8 cellular contexts compared by ENCODE assay signal in genomic region chr4:75724867-75725724, GRCh38. TPM values are rescaled to one million over a fixed set of nuclear protein-coding genes. Genes with fewer than 3 reads are reported as not detected.
DNase-seq lines count a peak whose midpoint lies in the region; ATAC-seq and TF ChIP-seq lines count a peak whose summit lies in the region.

No MANE protein-coding gene starts in this region.

- H3K27ac ChIP-seq in ascending aorta (peak overlapping the region; percentile 97), hepatocyte (peak overlapping the region; percentile 98)

- 2% methylated on average over 44 of the region's 50 CpGs for WGBS in hepatocyte (ENCODE audit: low lambda C conversion rate, missing lambda C conversion rate)

- peak overlapping the region; percentile 96 for H3K4me3 ChIP-seq in Jurkat, Clone E6-1 (ENCODE audit: low read length)
- H3K4me3 ChIP-seq in ascending aorta (peak overlapping the region; percentile 78 to 84), hepatocyte (peak overlapping the region; percentile 69)

- peak overlapping the region; percentile 36 for H2AFZ ChIP-seq in hepatocyte

- H3K36me3 ChIP-seq in ascending aorta (no peaks in the 10 kb centered on the region), hepatocyte (replicated peaks; ENCODE audit: insufficient read depth, low read depth) (no peaks in the 10 kb centered on the region)

- DNase-seq in EL = peak; percentile 76
- peak; percentile 3 for DNase-seq in Jurkat, Clone E6-1 (ENCODE audit: low read depth, low spot score)
- peak; percentile 16 for DNase-seq in T follicular helper cell (ENCODE audit: low read depth)
- DNase-seq in ascending aorta (ENCODE audit: low spot score in 2 of 2) = peak; percentile 37 to 87
- peak; percentile 92 for DNase-seq in hepatocyte (ENCODE audit: low spot score)
- peak; percentile 67 for DNase-seq in renal cortical epithelial cell (ENCODE audit: low read depth)
- no peak for DNase-seq in 8988T

- H3K4me1 ChIP-seq in ascending aorta (peaks cover 3 to 30% of the 10 kb centered on the region in 2 donors), hepatocyte (ENCODE audit: insufficient read depth) (peaks cover 26% of the 10 kb centered on the region)

- H4K20me1 ChIP-seq in hepatocyte (ENCODE audit: insufficient read depth, poor library complexity, severe bottlenecking) = peaks cover 3% of the 10 kb centered on the region

- no peak for TF ChIP-seq CTCF in ascending aorta (IDR thresholded peaks at IDR 0.05)
- no peak for TF ChIP-seq CTCF in hepatocyte (IDR thresholded peaks at IDR 0.05; ENCODE audit: poor library complexity)

- intact Hi-C loops in ascending aorta (cut with DNase I) = loop anchor here (1.0 to 10.0 kb wide), 6 partner anchors 52 to 1352 kb away; partner anchors contain the start of genes CCNI, CDKL2, G3BP2 and PARM1

- H3K4me2 ChIP-seq in hepatocyte = peak overlapping the region; percentile 78

- no peaks in the 10 kb centered on the region for H3K27me3 ChIP-seq in ascending aorta
- no peaks in the 10 kb centered on the region for H3K27me3 ChIP-seq in hepatocyte

- H3K9me3 ChIP-seq in ascending aorta = no peaks in the 10 kb centered on the region
- H3K9me3 ChIP-seq in hepatocyte (ENCODE audit: low read depth) = no peaks in the 10 kb centered on the region

- ATAC-seq in GM21737 (IDR thresholded peaks at IDR 0.05; ENCODE audit: unreplicated experiment) = peak; percentile 52

- H3K9me2 ChIP-seq in hepatocyte (replicated peaks; ENCODE audit: insufficient read depth) = no peaks in the 10 kb centered on the region

- H3K79me2 ChIP-seq in hepatocyte = peaks cover 76% of the 10 kb centered on the region

RNA-seq across cellular contexts. Expression of gene USO1, which starts 0.7 kb away (rescaled TPM):
- polyA plus RNA-seq in Jurkat, Clone E6-1 (2012; ENCODE audit: insufficient read depth, insufficient read length) = 31.8 TPM
- total RNA-seq in ascending aorta = 25.5 TPM
- total RNA-seq in hepatocyte = 113 and 116 TPM in 2 replicates
- 50.4 and 58.3 TPM in 2 replicates for polyA plus RNA-seq in hepatocyte
- total RNA-seq in renal cortical epithelial cell = 139 and 141 TPM in 2 replicates

RNA-seq across cellular contexts. Expression of gene G3BP2, which starts 51.9 kb away (rescaled TPM):
- polyA plus RNA-seq in Jurkat, Clone E6-1 (2012; ENCODE audit: insufficient read depth, insufficient read length) = 101 TPM
- total RNA-seq in ascending aorta (88.9 TPM), hepatocyte (176 and 181 TPM in 2 replicates), renal cortical epithelial cell (303 and 311 TPM in 2 replicates)
- polyA plus RNA-seq in hepatocyte = 85.2 and 86.0 TPM in 2 replicates
